In the genomic region with DNA sequence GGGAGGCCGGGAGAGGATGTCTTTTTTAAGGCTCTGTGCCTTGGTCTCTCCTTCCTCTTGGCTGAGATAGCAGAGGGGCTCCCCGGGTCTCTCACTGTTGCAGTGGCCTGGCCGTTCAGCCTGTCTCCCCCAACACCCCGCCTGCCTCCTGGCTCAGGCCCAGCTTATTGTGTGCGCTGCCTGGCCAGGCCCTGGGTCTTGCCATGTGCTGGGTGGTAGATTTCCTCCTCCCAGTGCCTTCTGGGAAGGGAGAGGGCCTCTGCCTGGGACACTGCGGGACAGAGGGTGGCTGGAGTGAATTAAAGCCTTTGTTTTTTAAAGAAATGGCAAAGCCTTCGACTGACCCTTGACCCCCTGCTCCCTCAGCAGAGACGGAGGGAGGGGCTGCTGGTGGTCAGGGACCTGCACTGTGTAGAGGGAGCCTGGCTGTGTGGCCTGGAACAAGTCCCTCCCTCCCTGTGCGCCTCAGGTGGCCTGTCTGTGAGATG, we compare ENCODE assay signal across 2 cellular contexts.
TF ChIP-seq lines count a peak whose summit lies in the region.

No MANE protein-coding gene starts in this region.

TF ChIP-seq in HCT116, 20 proteins besides CTCF, POLR2A, EP300 and RAD21:
- no peak for TF ChIP-seq ZFX (IDR thresholded peaks at IDR 0.05)
- TF ChIP-seq EGR1 (IDR thresholded peaks at IDR 0.05; ENCODE audit: low read depth): no peak
- TF ChIP-seq EZH2 (IDR thresholded peaks at IDR 0.05): no peak
- TF ChIP-seq, protein P1, sequence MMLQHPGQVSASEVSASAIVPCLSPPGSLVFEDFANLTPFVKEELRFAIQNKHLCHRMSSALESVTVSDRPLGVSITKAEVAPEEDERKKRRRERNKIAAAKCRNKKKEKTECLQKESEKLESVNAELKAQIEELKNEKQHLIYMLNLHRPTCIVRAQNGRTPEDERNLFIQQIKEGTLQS (IDR thresholded peaks at IDR 0.05): no peak
- TF ChIP-seq POLR2AphosphoS5 (IDR thresholded peaks at IDR 0.05; ENCODE audit: low read depth, low read length): no peak
- no peak for TF ChIP-seq FOSL1 (IDR thresholded peaks at IDR 0.05; ENCODE audit: low read depth)
- TF ChIP-seq SIN3A (IDR thresholded peaks at IDR 0.05; ENCODE audit: low read depth): no peak
- no peak for TF ChIP-seq EZH2phosphoT487 (IDR thresholded peaks at IDR 0.05; ENCODE audit: borderline replicate concordance)
- no peak for TF ChIP-seq YY1 (IDR thresholded peaks at IDR 0.05; ENCODE audit: extremely low read depth, insufficient replicate concordance, low read depth, low read length)
- TF ChIP-seq TCF7L2 (IDR thresholded peaks at IDR 0.05; ENCODE audit: borderline replicate concordance, extremely low read depth, insufficient read depth, insufficient read length): no peak
- TF ChIP-seq SP1 (IDR thresholded peaks at IDR 0.05; ENCODE audit: low read depth): no peak
- TF ChIP-seq, protein P2, sequence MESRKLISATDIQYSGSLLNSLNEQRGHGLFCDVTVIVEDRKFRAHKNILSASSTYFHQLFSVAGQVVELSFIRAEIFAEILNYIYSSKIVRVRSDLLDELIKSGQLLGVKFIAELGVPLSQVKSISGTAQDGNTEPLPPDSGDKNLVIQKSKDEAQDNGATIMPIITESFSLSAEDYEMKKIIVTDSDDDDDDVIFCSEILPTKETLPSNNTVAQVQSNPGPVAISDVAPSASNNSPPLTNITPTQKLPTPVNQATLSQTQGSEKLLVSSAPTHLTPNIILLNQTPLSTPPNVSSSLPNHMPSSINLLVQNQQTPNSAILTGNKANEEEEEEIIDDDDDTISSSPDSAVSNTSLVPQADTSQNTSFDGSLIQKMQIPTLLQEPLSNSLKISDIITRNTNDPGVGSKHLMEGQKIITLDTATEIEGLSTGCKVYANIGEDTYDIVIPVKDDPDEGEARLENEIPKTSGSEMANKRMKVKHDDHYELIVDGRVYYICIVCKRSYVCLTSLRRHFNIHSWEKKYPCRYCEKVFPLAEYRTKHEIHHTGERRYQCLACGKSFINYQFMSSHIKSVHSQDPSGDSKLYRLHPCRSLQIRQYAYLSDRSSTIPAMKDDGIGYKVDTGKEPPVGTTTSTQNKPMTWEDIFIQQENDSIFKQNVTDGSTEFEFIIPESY (IDR thresholded peaks at IDR 0.05; ENCODE audit: extremely low read depth, insufficient replicate concordance, low read length): no peak
- TF ChIP-seq ZNF274 (IDR thresholded peaks at IDR 0.05; ENCODE audit: low read depth, low read length): no peak
- TF ChIP-seq JUND (IDR thresholded peaks at IDR 0.05): no peak
- TF ChIP-seq MAX (IDR thresholded peaks at IDR 0.05): no peak
- TF ChIP-seq SRF (IDR thresholded peaks at IDR 0.05; ENCODE audit: low read depth): no peak

TF ChIP-seq in endothelial cell of umbilical vein, 7 proteins besides CTCF, POLR2A, EP300 and RAD21:
- TF ChIP-seq EZH2 (IDR thresholded peaks at IDR 0.05; ENCODE audit: borderline replicate concordance, low read depth, low read length, severe bottlenecking): no peak
- TF ChIP-seq FOS (IDR thresholded peaks at IDR 0.05; ENCODE audit: borderline replicate concordance, insufficient read depth, low read length): no peak
- TF ChIP-seq POLR2AphosphoS5 (IDR thresholded peaks at IDR 0.05; ENCODE audit: insufficient read depth, low read depth, low read length): no peak
- TF ChIP-seq JUN (IDR thresholded peaks at IDR 0.05; ENCODE audit: borderline replicate concordance, insufficient read depth, insufficient read length, low read depth): no peak
- no peak for TF ChIP-seq MYC (IDR thresholded peaks at IDR 0.05; ENCODE audit: low read depth, low read length)
- TF ChIP-seq MAX (IDR thresholded peaks at IDR 0.05; ENCODE audit: insufficient read depth, insufficient read length): peak; percentile 43
- TF ChIP-seq GATA2 (IDR thresholded peaks at IDR 0.05; ENCODE audit: insufficient read depth, insufficient read length, low read depth, low read length): no peak
